ENCODE assay signal across 8 cellular contexts in the genomic region with DNA sequence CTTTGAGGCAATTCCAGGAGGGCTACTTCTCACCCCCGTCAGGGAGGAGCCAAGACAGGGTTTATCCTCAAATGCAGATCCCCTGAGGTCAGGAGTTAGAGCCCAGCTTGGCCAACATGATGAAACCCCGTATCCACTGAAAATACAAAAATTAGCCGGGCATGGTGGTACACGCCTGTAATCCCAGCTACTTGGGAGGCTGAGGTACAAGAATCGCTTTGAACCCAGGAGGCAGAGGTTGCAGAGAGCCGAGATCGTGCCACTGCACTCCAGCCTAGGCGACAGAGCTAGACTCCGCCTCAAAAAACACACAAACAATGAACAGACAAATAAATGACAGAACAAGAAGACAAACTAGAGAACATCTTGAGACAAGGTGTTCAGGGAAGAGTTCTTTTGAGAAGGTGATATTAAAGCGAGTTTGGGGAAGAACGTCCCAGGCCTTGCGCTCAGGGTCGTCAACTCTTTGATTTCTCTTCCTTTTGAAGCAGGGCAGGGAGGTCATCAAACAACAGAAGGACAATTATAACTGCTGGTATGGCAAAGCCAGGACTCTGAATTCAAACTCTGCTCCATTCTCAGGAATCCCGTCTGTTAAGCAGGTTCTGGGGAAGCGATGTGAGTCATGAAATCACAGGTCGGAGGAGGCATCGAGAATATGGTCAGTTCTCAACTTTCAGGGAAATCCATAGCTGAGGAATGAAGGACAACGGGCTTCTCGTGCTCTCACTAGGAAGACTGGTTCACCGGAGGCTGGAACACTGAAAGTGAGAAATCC. TPM values are rescaled to one million over a fixed set of nuclear protein-coding genes. Genes with fewer than 3 reads are reported as not detected.
DNase-seq lines count a peak whose midpoint lies in the region; ATAC-seq and TF ChIP-seq lines count a peak whose summit lies in the region.

No MANE protein-coding gene starts in this region.

- no peak for TF ChIP-seq CTCF in GM12864 (IDR thresholded peaks at IDR 0.05; ENCODE audit: low read depth, low read length, missing control alignments)
- TF ChIP-seq CTCF in PC-3 (conservative IDR thresholded peaks at IDR 0.05; ENCODE audit: low read depth, low read length): no peak
- TF ChIP-seq CTCF in endothelial cell (IDR thresholded peaks at IDR 0.05; ENCODE audit: unreplicated experiment): no peak

- no peaks in the 10 kb centered on the region for H3K36me3 Mint-ChIP-seq in endothelial cell (ENCODE audit: low read depth, unreplicated experiment)

- peaks cover 20% of the 10 kb centered on the region for H3K4me1 ChIP-seq in PC-3 (ENCODE audit: insufficient read depth, low read length)
- peaks cover 28% of the 10 kb centered on the region for H3K4me1 ChIP-seq in neuron (ENCODE audit: insufficient read depth, low read length)

- intact Hi-C loops in PC-3 (cut with micrococcal nuclease): loop anchor here (10.0 kb wide), 1 partner anchor 178 kb away; a partner anchor contains a TSS

- peaks cover 48% of the 10 kb centered on the region for H3K79me2 ChIP-seq in PC-3 (ENCODE audit: low read length)

- peak overlapping the region; percentile 85 for H3K4me3 Mint-ChIP-seq in endothelial cell (ENCODE audit: unreplicated experiment)

- peaks cover 25% of the 10 kb centered on the region for H3K4me1 Mint-ChIP-seq in endothelial cell (ENCODE audit: unreplicated experiment)

- H3K36me3 ChIP-seq in PC-3 (ENCODE audit: low read depth, low read length) (no peaks in the 10 kb centered on the region), neuron (ENCODE audit: insufficient read depth, low read length) (peaks cover 6% of the 10 kb centered on the region)

- H3K9me2 ChIP-seq in PC-3 (replicated peaks; ENCODE audit: low read length): no peaks in the 10 kb centered on the region

- H3K9me3 Mint-ChIP-seq in endothelial cell (ENCODE audit: unreplicated experiment): no peaks in the 10 kb centered on the region

- H4K20me1 ChIP-seq in PC-3 (ENCODE audit: low read length): peaks cover 29% of the 10 kb centered on the region

- peak overlapping the region; percentile 83 for H3K9ac ChIP-seq in PC-3 (ENCODE audit: low read length)

- peaks cover 22% of the 10 kb centered on the region for H3K27me3 Mint-ChIP-seq in endothelial cell (ENCODE audit: unreplicated experiment)

- no peaks in the 10 kb centered on the region for H3K27me3 ChIP-seq in PC-3 (ENCODE audit: low read length)
- H3K27me3 ChIP-seq in neuron (ENCODE audit: insufficient read depth, low read length): no peaks in the 10 kb centered on the region

- peak; percentile 1 for ATAC-seq in PC-3
- no peak for ATAC-seq in HG03039 (IDR thresholded peaks at IDR 0.05; ENCODE audit: unreplicated experiment)

- POLR2A ChIA-PET in PC-3 (lab: Charles Lee; ENCODE audit: unreplicated experiment): interaction anchor here (0.6 to 0.8 kb wide), 4 partner anchors 14 to 1960 kb away, joined by 3 to 30 read pairs (median 3); no protein-coding TSS in a partner anchor

- peak overlapping the region; percentile 71 for H2AFZ ChIP-seq in PC-3 (ENCODE audit: low read length)
- H2AFZ ChIP-seq in neuron (ENCODE audit: low read depth, low read length): no peak overlapping the region

- peak overlapping the region; percentile 84 for H3K4me2 ChIP-seq in PC-3 (ENCODE audit: low read length)

- H3K9me3 ChIP-seq in PC-3 (ENCODE audit: low read length) (no peaks in the 10 kb centered on the region), neuron (ENCODE audit: low read length) (no peaks in the 10 kb centered on the region)

- peak overlapping the region; percentile 79 for H3K4me3 ChIP-seq in GM12864 (ENCODE audit: low read depth, low read length)
- H3K4me3 ChIP-seq in PC-3 (ENCODE audit: low read length): peak overlapping the region; percentile 95
- peak overlapping the region; percentile 54 for H3K4me3 ChIP-seq in neuron (ENCODE audit: low read length)

- H3K27ac ChIP-seq in PC-3 (ENCODE audit: low read length): peak overlapping the region; percentile 50

- DNase-seq in GM12864 (ENCODE audit: low read depth): no peak
- DNase-seq in PC-3: no peak
- DNase-seq in endothelial cell (ENCODE audit: low spot score): no peak
- no peak for DNase-seq in stimulated activated CD8-positive, alpha-beta memory T cell treated with anti-CD3 and anti-CD28 coated beads, Interleukin-4, amount 100 ng/mL, for 48 hours
- DNase-seq in NCI-H82 (lab: John Stamatoyannopoulos, UW): no peak
- no peak for DNase-seq in SHP77 treated with DMSO at 0.1 percent for 48 hours (lab: John Stamatoyannopoulos, UW)

- CTCF ChIA-PET in PC-3 (lab: Charles Lee): interaction anchor here (0.5 to 1.3 kb wide), 2 partner anchors 29 to 214 kb away, joined by 3 read pairs; no protein-coding TSS in a partner anchor

- TSS peak; percentile 86 for BruUV-seq in PC-3 (replicated peaks; lab: Mats Ljungman, UMichigan)

- H3F3A ChIP-seq in PC-3 (ENCODE audit: low read length, unreplicated experiment): no peaks in the 10 kb centered on the region

- H3K27ac Mint-ChIP-seq in endothelial cell (ENCODE audit: unreplicated experiment): peak overlapping the region; percentile 93

RNA-seq across cellular contexts. Expression of a gene that starts 1.4 kb away (rescaled TPM):
- total RNA-seq in PC-3 (2014; rRNA removed): 160 and 269 TPM in 2 replicates
- 168 TPM for total RNA-seq in endothelial cell (ENCODE audit: unreplicated experiment)
